Comparison of ENCODE assay signal across 13 cellular contexts in the genomic region with DNA sequence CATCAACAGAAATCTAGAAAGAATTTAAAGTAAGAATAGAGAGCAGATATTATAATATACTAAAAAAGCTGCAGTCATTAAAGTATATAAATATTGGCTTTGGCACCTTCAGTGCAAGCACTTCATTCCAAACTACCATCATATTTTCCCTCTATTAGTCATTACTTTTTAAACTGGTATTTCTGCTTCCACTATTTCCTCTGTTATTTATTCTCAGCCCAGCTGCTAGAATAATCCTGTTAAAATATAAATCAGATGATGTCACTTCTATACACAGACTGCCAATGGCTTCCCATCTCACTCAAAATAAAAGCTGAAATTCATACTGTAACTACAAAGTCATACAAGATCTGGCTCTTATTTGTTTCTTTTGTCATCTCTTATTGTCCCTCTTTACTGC.
"Had no signal": no experiment of that assay in that cellular context is flagged by ENCODE, and none has a peak within 500 bp of the region (broad histone marks: within the 10 kb centered on the region; RNA-seq: fewer than 3 reads in every experiment).

No MANE protein-coding gene starts in this region.

- H3K9me3 Mint-ChIP-seq: activated naive CD8-positive, alpha-beta T cell treated with anti-CD3 and anti-CD28 coated beads, Interleukin-2, amount 10 ng/mL, durations not matched to agents 7 days and 5 days; natural killer cell treated with Interleukin-12 subunit alpha and Interleukin-12 subunit beta and Interleukin-15 and Interleukin-18, amount 100 ng/mL, for 72 hours; stimulated activated naive CD8-positive, alpha-beta T cell treated with anti-CD3 and anti-CD28 coated beads, Interleukin-15, Interleukin-2, amounts not matched to agents 100 ng/mL and 50 ng/mL, for 24 hours; type B pancreatic cell had no signal

- H3K4me1 Mint-ChIP-seq: activated naive CD8-positive, alpha-beta T cell treated with anti-CD3 and anti-CD28 coated beads, Interleukin-2, amount 10 ng/mL, durations not matched to agents 7 days and 5 days; WTC11 had no signal

- DNase-seq: activated CD4-positive, alpha-beta T cell treated with anti-CD3 and anti-CD28 coated beads for 4 hours; activated CD8-positive, alpha-beta memory T cell treated with anti-CD3 and anti-CD28 coated beads, Interleukin-2, amount 50 U/mL, for 4 hours; activated CD8-positive, alpha-beta T cell treated with anti-CD3 and anti-CD28 coated beads, Interleukin-2, amount 10 ng/mL, durations not matched to agents 7 days and 5 days; activated naive CD8-positive, alpha-beta T cell treated with anti-CD3 and anti-CD28 coated beads, Interleukin-2, amount 10 ng/mL, durations not matched to agents 7 days and 5 days; activated T-cell treated with anti-CD3 and anti-CD28 coated beads, Interleukin-2, amount 50 U/mL, for 48 hours; islet precursor cell; mesenchymal stem cell; right cardiac atrium; T-helper 2 cell had no signal

- H3K27ac Mint-ChIP-seq: activated CD8-positive, alpha-beta T cell treated with anti-CD3 and anti-CD28 coated beads, Interleukin-2, amount 10 ng/mL, durations not matched to agents 7 days and 5 days; activated naive CD8-positive, alpha-beta T cell treated with anti-CD3 and anti-CD28 coated beads, Interleukin-2, amount 10 ng/mL, durations not matched to agents 7 days and 5 days; natural killer cell treated with Interleukin-12 subunit alpha and Interleukin-12 subunit beta and Interleukin-15 and Interleukin-18, amount 100 ng/mL, for 72 hours; stimulated activated naive CD8-positive, alpha-beta T cell treated with anti-CD3 and anti-CD28 coated beads, Interleukin-15, Interleukin-2, amounts not matched to agents 100 ng/mL and 50 ng/mL, for 24 hours; type B pancreatic cell; WTC11 had no signal

- H3K36me3 Mint-ChIP-seq: activated naive CD8-positive, alpha-beta T cell treated with anti-CD3 and anti-CD28 coated beads, Interleukin-2, amount 10 ng/mL, durations not matched to agents 7 days and 5 days; natural killer cell treated with Interleukin-12 subunit alpha and Interleukin-12 subunit beta and Interleukin-15 and Interleukin-18, amount 100 ng/mL, for 72 hours; type B pancreatic cell; WTC11 had no signal

- H3K4me3 Mint-ChIP-seq: activated CD8-positive, alpha-beta T cell treated with anti-CD3 and anti-CD28 coated beads, Interleukin-2, amount 10 ng/mL, durations not matched to agents 7 days and 5 days; activated naive CD8-positive, alpha-beta T cell treated with anti-CD3 and anti-CD28 coated beads, Interleukin-2, amount 10 ng/mL, durations not matched to agents 7 days and 5 days; natural killer cell treated with Interleukin-12 subunit alpha and Interleukin-12 subunit beta and Interleukin-15 and Interleukin-18, amount 100 ng/mL, for 72 hours; stimulated activated naive CD8-positive, alpha-beta T cell treated with anti-CD3 and anti-CD28 coated beads, Interleukin-15, Interleukin-2, amounts not matched to agents 100 ng/mL and 50 ng/mL, for 24 hours; type B pancreatic cell; WTC11 had no signal

- H3K27me3 Mint-ChIP-seq: activated naive CD8-positive, alpha-beta T cell treated with anti-CD3 and anti-CD28 coated beads, Interleukin-2, amount 10 ng/mL, durations not matched to agents 7 days and 5 days had no signal
